ENCODE assay signal across 23 cellular contexts in the genomic region with DNA sequence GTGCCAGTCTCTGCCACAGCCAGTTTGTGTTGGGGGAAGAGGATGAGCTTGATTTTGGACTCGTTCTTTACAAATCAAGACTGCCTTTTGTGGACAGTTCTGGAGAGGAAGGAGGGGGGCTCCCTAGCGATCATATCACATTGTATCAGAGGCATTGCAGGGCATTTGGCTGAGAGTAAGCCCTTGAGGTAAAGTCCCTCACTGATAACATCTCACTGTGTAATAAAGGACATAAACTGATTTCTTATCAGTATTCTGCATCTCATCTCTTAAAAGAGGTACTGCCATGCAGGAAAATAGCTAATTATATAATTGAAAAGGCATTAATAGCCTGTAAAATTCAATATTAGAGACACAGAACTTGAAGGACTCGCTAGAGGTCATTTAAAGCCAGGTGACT. TPM values are rescaled to one million over a fixed set of nuclear protein-coding genes. Genes with fewer than 3 reads are reported as not detected.
DNase-seq lines count a peak whose midpoint lies in the region; ATAC-seq and TF ChIP-seq lines count a peak whose summit lies in the region.
"Had no signal": no experiment of that assay in that cellular context is flagged by ENCODE, and none has a peak within 500 bp of the region (broad histone marks: within the 10 kb centered on the region; RNA-seq: fewer than 3 reads in every experiment).

No MANE protein-coding gene starts in this region.

- H3K18ac ChIP-seq in mesenchymal stem cell (ENCODE audit: low read depth in 1 of 2, low read length in 2 of 2), result no peak overlapping the region

- no peaks in the 10 kb centered on the region for H3K9me3 ChIP-seq in BLaER1
- no peaks in the 10 kb centered on the region for H3K9me3 ChIP-seq in SK-N-SH
- no peaks in the 10 kb centered on the region for H3K9me3 ChIP-seq in mesenchymal stem cell (ENCODE audit: control insufficient read depth, low read length)
- H3K9me3 ChIP-seq: Caco-2 had no signal

- CTCF ChIA-PET in SK-N-SH (lab: Yijun Ruan, JAX), result interaction anchor here (0.6 to 2.5 kb wide), 4 partner anchors 10 to 128 kb away, joined by 3 to 11 read pairs (median 4); no protein-coding TSS in a partner anchor

- peak overlapping the region; percentile 71 for H2AK5ac ChIP-seq in mesenchymal stem cell (ENCODE audit: low read length, severe bottlenecking)

- H4K20me1 ChIP-seq in BLaER1 (no peaks in the 10 kb centered on the region), SK-N-SH (ENCODE audit: insufficient read depth) (no peaks in the 10 kb centered on the region)

- H3K79me2 ChIP-seq in SK-N-SH (ENCODE audit: insufficient read depth), result no peaks in the 10 kb centered on the region

- H3K4ac ChIP-seq in mesenchymal stem cell (ENCODE audit: low read depth in 1 of 2, low read length in 2 of 2), result no peak overlapping the region

- POLR2A ChIA-PET in SK-N-SH (lab: Yijun Ruan, JAX), result no interaction called here

- H2BK12ac ChIP-seq in mesenchymal stem cell (ENCODE audit: low read length in 2 of 2), result no peak overlapping the region

- H3K79me1 ChIP-seq in mesenchymal stem cell (replicated peaks; ENCODE audit: low read length, poor library complexity, severe bottlenecking), result peaks cover 10% of the 10 kb centered on the region

- H3K4me1 Mint-ChIP-seq in activated naive CD8-positive, alpha-beta T cell treated with anti-CD3 and anti-CD28 coated beads for 36 hours, result peaks cover 2% of the 10 kb centered on the region

- H3K9me3 Mint-ChIP-seq in activated naive CD8-positive, alpha-beta T cell treated with anti-CD3 and anti-CD28 coated beads for 36 hours, result no peaks in the 10 kb centered on the region
- H3K9me3 Mint-ChIP-seq: CD4-positive, alpha-beta memory T cell; T-helper 1 cell treated with Interleukin-12 subunit alpha and Interleukin-12 subunit beta and Interleukin-4 antibody, amounts not matched to agents 30 μg/mL and 1 μg/mL, for 36 hours had no signal

- no peak overlapping the region for H3K4me3 Mint-ChIP-seq in activated naive CD8-positive, alpha-beta T cell treated with anti-CD3 and anti-CD28 coated beads for 36 hours
- H3K4me3 Mint-ChIP-seq: CD4-positive, alpha-beta memory T cell; T-helper 1 cell treated with Interleukin-12 subunit alpha and Interleukin-12 subunit beta and Interleukin-4 antibody, amounts not matched to agents 30 μg/mL and 1 μg/mL, for 36 hours had no signal

- H3K4me2 ChIP-seq in BLaER1, result peak overlapping the region; percentile 57
- peak overlapping the region; percentile 55; the same call in 1 of the 2 replicates for H3K4me2 ChIP-seq in SK-N-SH
- H3K4me2 ChIP-seq in mesenchymal stem cell (ENCODE audit: low read length, poor library complexity, severe bottlenecking), result no peak overlapping the region
- H3K4me2 ChIP-seq: PC-9 had no signal

- no peak overlapping the region for H2BK5ac ChIP-seq in mesenchymal stem cell (ENCODE audit: low read depth, low read length, poor library complexity, severe bottlenecking)

- H3K23ac ChIP-seq in mesenchymal stem cell (ENCODE audit: low read length in 2 of 2), result no peak overlapping the region

- no peak overlapping the region for H3K14ac ChIP-seq in mesenchymal stem cell (ENCODE audit: low read length in 2 of 2)

- no peaks in the 10 kb centered on the region for H3K27me3 ChIP-seq in BLaER1
- no peaks in the 10 kb centered on the region for H3K27me3 ChIP-seq in SK-N-SH (ENCODE audit: insufficient read depth)
- peaks cover 0 to 8% of the 10 kb centered on the region in 2 experiments for H3K27me3 ChIP-seq in mesenchymal stem cell (ENCODE audit: control insufficient read depth in 1 of 2, insufficient read depth in 1 of 2, low read length in 2 of 2)

- H3K27me3 Mint-ChIP-seq in activated naive CD8-positive, alpha-beta T cell treated with anti-CD3 and anti-CD28 coated beads for 36 hours, result peaks cover 38% of the 10 kb centered on the region

- H3K27ac ChIP-seq in BLaER1, result no peak overlapping the region
- H3K27ac ChIP-seq in SK-N-SH (ENCODE audit: low read depth in 2 of 2, low read length in 1 of 2), result peak overlapping the region; percentile 47 to 96; a peak in 3 of 4 replicates
- no peak overlapping the region for H3K27ac ChIP-seq in mesenchymal stem cell (ENCODE audit: low read length, poor library complexity, severe bottlenecking)
- H3K27ac ChIP-seq: PC-9, RWPE1 had no signal

- no peak overlapping the region for H3K27ac Mint-ChIP-seq in activated naive CD8-positive, alpha-beta T cell treated with anti-CD3 and anti-CD28 coated beads for 36 hours
- H3K27ac Mint-ChIP-seq: CD4-positive, alpha-beta memory T cell; T-helper 1 cell treated with Interleukin-12 subunit alpha and Interleukin-12 subunit beta and Interleukin-4 antibody, amounts not matched to agents 30 μg/mL and 1 μg/mL, for 36 hours had no signal

- peak; percentile 10 to 95; a peak in 2 of 4 replicates for TF ChIP-seq EP300 in SK-N-SH (IDR thresholded peaks at IDR 0.05; ENCODE audit: borderline replicate concordance in 1 of 2, low read depth in 1 of 2, low read length in 1 of 2)

- WGBS in SK-N-SH (ENCODE audit: low lambda C conversion rate), result 24% methylated on average over 3 of the region's 3 CpGs
- 88% methylated on average over 1 of the region's 3 CpGs for WGBS in mesenchymal stem cell

- H4K91ac ChIP-seq in mesenchymal stem cell (ENCODE audit: low read length), result no peak overlapping the region

- H3K4me3 ChIP-seq in BLaER1, result no peak overlapping the region
- H3K4me3 ChIP-seq in SK-N-SH (ENCODE audit: low read depth in 2 of 2, low read length in 1 of 2), result no peak overlapping the region
- H3K4me3 ChIP-seq in mesenchymal stem cell (ENCODE audit: insufficient read depth in 1 of 2, low read depth in 1 of 2, low read length in 2 of 2), result no peak overlapping the region
- H3K4me3 ChIP-seq: PC-9 had no signal

- H4K8ac ChIP-seq in mesenchymal stem cell (ENCODE audit: low read length), result no peak overlapping the region

- H3K36me3 ChIP-seq in BLaER1 (no peaks in the 10 kb centered on the region), SK-N-SH (replicated peaks in 1 of 2; ENCODE audit: control insufficient read depth in 1 of 2, insufficient read depth in 2 of 2, low read length in 1 of 2) (no peaks in the 10 kb centered on the region), mesenchymal stem cell (ENCODE audit: control insufficient read depth in 1 of 2, insufficient read depth in 2 of 2, low read depth in 1 of 2, low read length in 2 of 2) (no peaks in the 10 kb centered on the region)

- peak; percentile 16 for DNase-seq in DMS79 treated with DMSO at 0.1 percent for 48 hours (lab: John Stamatoyannopoulos, UW)
- DNase-seq in SK-N-SH, result peak; percentile 59
- no peak for DNase-seq in mesenchymal stem cell
- no peak for DNase-seq in RKO (ENCODE audit: low spot score)
- DNase-seq in activated naive CD4-positive, alpha-beta T cell treated with Interleukin-2 at 50 U/mL for 16 hours, result no peak
- DNase-seq in activated naive CD8-positive, alpha-beta T cell treated with anti-CD3 and anti-CD28 coated beads for 36 hours, result no peak
- DNase-seq: C1 segment of cervical spinal cord; Caco-2; CD4-positive, alpha-beta memory T cell; GF-D8; KG1; NCI-H1092; NCI-H1436 treated with DMSO at 0.1 percent for 48 hours; NCI-H187 treated with DMSO at 0.1 percent for 48 hours; NCI-H446 treated with DMSO at 0.1 percent for 48 hours; NCI-H526; PC-9; SHP77 had no signal

- H3K36me3 Mint-ChIP-seq in activated naive CD8-positive, alpha-beta T cell treated with anti-CD3 and anti-CD28 coated beads for 36 hours, result no peaks in the 10 kb centered on the region
- H3K36me3 Mint-ChIP-seq: CD4-positive, alpha-beta memory T cell had no signal

- H3K9ac ChIP-seq in BLaER1 (no peak overlapping the region), SK-N-SH (peak overlapping the region; percentile 22; the same call in 1 of the 2 replicates), mesenchymal stem cell (ENCODE audit: low read length) (no peak overlapping the region)

- no peak overlapping the region for H2BK120ac ChIP-seq in mesenchymal stem cell (ENCODE audit: low read depth, low read length)

- TF ChIP-seq CTCF in SK-N-SH (IDR thresholded peaks at IDR 0.05), result no peak

- peaks cover 56% of the 10 kb centered on the region for H3K4me1 ChIP-seq in BLaER1
- peaks cover 19 to 34% of the 10 kb centered on the region in 2 experiments for H3K4me1 ChIP-seq in SK-N-SH (ENCODE audit: control insufficient read depth in 1 of 2, insufficient read depth in 2 of 2, low read depth in 1 of 2, low read length in 1 of 2)
- peaks cover 24% of the 10 kb centered on the region for H3K4me1 ChIP-seq in mesenchymal stem cell (ENCODE audit: control insufficient read depth, insufficient read depth, low read depth, low read length)

- H2AFZ ChIP-seq in SK-N-SH (ENCODE audit: low read depth) (no peak overlapping the region), mesenchymal stem cell (ENCODE audit: low read depth, low read length) (no peak overlapping the region)
- H2AFZ ChIP-seq: PC-9 had no signal

- H3F3A ChIP-seq in SK-N-SH (replicated peaks; ENCODE audit: insufficient read depth), result peaks cover 32% of the 10 kb centered on the region

- no peak for ATAC-seq in HG02610 (IDR thresholded peaks at IDR 0.05; ENCODE audit: unreplicated experiment)
- ATAC-seq: HCT116 had no signal

- peak; percentile 21; the same call in 1 of the 2 replicates for TF ChIP-seq RAD21 in SK-N-SH (IDR thresholded peaks at IDR 0.05; ENCODE audit: low read length)

- H3K9me2 ChIP-seq in SK-N-SH, result no peaks in the 10 kb centered on the region

- H2BK15ac ChIP-seq in mesenchymal stem cell (ENCODE audit: low read depth, poor library complexity, severe bottlenecking), result no peak overlapping the region

TF ChIP-seq in SK-N-SH, 30 proteins besides CTCF, POLR2A, EP300 and RAD21:
- TF ChIP-seq POLR2AphosphoS5 (IDR thresholded peaks at IDR 0.05; ENCODE audit: low read depth, low read length) (no peak), TEAD4 (IDR thresholded peaks at IDR 0.05; ENCODE audit: borderline replicate concordance, insufficient read depth) (no peak), ELF1 (IDR thresholded peaks at IDR 0.05) (no peak), RXRA (IDR thresholded peaks at IDR 0.05; ENCODE audit: borderline replicate concordance, low read depth) (no peak), TCF12 (IDR thresholded peaks at IDR 0.05) (peak; percentile 32), CHD2 (IDR thresholded peaks at IDR 0.05; ENCODE audit: low read length, partially characterized antibody) (peak; percentile 65), EZH2phosphoT487 (IDR thresholded peaks at IDR 0.05; ENCODE audit: borderline replicate concordance, low read depth) (no peak), RCOR1 (IDR thresholded peaks at IDR 0.05; ENCODE audit: low read length) (peak; percentile 92), GATA2 (CRISPR knock-in tag; IDR thresholded peaks at IDR 0.05) (peak; percentile 97)

RNA-seq across cellular contexts. Expression of gene IGFBP7, which starts 6.1 kb away (rescaled TPM):
- polyA plus RNA-seq in SK-N-SH (2012; rRNA removed), result 0.38 and 0.71 TPM in 2 replicates
- polyA plus RNA-seq in SK-N-SH (2012; cell fraction: cytosol; rRNA removed), result 0.39 and 0.67 TPM in 2 replicates
- polyA plus RNA-seq in SK-N-SH (2012; cell fraction: nucleus; rRNA removed), result 0.77 and 1.4 TPM in 2 replicates
- polyA plus RNA-seq in mesenchymal stem cell (2013, experiment 1 of 2), result 2,552 TPM
- polyA plus RNA-seq in mesenchymal stem cell (2013, experiment 2 of 2), result 3,066 TPM
- not detected for total RNA-seq in activated naive CD8-positive, alpha-beta T cell treated with anti-CD3 and anti-CD28 coated beads for 36 hours
- total RNA-seq: CD4-positive, alpha-beta memory T cell had no signal
- polyA plus RNA-seq: CD4-positive, alpha-beta memory T cell had no signal

Comparison
In these comparisons a context has a peak if more than half of its experiments do, and no peak if none do; other contexts are left out.
1. H3K27ac ChIP-seq: peak in SK-N-SH (2 of 2); none in BLaER1 (single experiment) and mesenchymal stem cell (single experiment).
2. DNase-seq: peak in DMS79 treated with DMSO at 0.1 percent for 48 hours (single experiment) and SK-N-SH (single experiment); none in mesenchymal stem cell (single experiment), RKO (single experiment), activated naive CD4-positive, alpha-beta T cell treated with Interleukin-2 at 50 U/mL for 16 hours (single experiment) and activated naive CD8-positive, alpha-beta T cell treated with anti-CD3 and anti-CD28 coated beads for 36 hours (single experiment).